2 cellular contexts compared by ENCODE assay signal in genomic region chr1:27885620-27886352, GRCh38.
TF ChIP-seq lines count a peak whose summit lies in the region.

No MANE protein-coding gene starts in this region.

TF ChIP-seq in liver, 16 proteins besides CTCF, POLR2A, EP300 and RAD21:
- TF ChIP-seq FOXA2 (IDR thresholded peaks at IDR 0.05) (no peak), REST (IDR thresholded peaks at IDR 0.05) (no peak), HNF4A (conservative IDR thresholded peaks at IDR 0.05) (no peak), YY1 (IDR thresholded peaks at IDR 0.05) (no peak), TAF1 (conservative IDR thresholded peaks at IDR 0.05) (no peak), SP1 (IDR thresholded peaks at IDR 0.05) (no peak), EGR1 (IDR thresholded peaks at IDR 0.05; ENCODE audit: low read depth in 2 of 2) (no peak), ATF3 (IDR thresholded peaks at IDR 0.05) (no peak), RXRA (IDR thresholded peaks at IDR 0.05) (no peak), HNF4G (IDR thresholded peaks at IDR 0.05) (no peak), NR2F2 (IDR thresholded peaks at IDR 0.05) (no peak), MAX (IDR thresholded peaks at IDR 0.05) (no peak), ZBTB33 (IDR thresholded peaks at IDR 0.05) (no peak), GABPA (IDR thresholded peaks at IDR 0.05 in 1 of 2, conservative IDR thresholded peaks at IDR 0.05 in 1 of 2) (no peak), FOXA1 (IDR thresholded peaks at IDR 0.05) (no peak), JUND (IDR thresholded peaks at IDR 0.05) (no peak)

TF ChIP-seq in HepG2, 621 proteins besides CTCF, POLR2A, EP300 and RAD21:
- TF ChIP-seq ZNF562 (CRISPR knock-in tag; IDR thresholded peaks at IDR 0.05; ENCODE audit: borderline replicate concordance) = no peak
- TF ChIP-seq PLSCR1 (CRISPR knock-in tag; IDR thresholded peaks at IDR 0.05; ENCODE audit: borderline replicate concordance) = no peak
- TF ChIP-seq KAT2B (IDR thresholded peaks at IDR 0.05; ENCODE audit: borderline replicate concordance, low read depth, low read length) = no peak
- TF ChIP-seq HINFP (CRISPR knock-in tag; IDR thresholded peaks at IDR 0.05; ENCODE audit: low read depth) = no peak
- no peak for TF ChIP-seq ZNF251 (CRISPR knock-in tag; IDR thresholded peaks at IDR 0.05)
- no peak for TF ChIP-seq ZNF780A (CRISPR knock-in tag; IDR thresholded peaks at IDR 0.05)
